1 cellular context compared by ENCODE assay signal in genomic region chr1:153990468-153991150, GRCh38.
TF ChIP-seq lines count a peak whose summit lies in the region.

Gene RPS27, plus strand, starts transcription at chr1:153990762. Its CDS starts 35 bp downstream, at chr1:153990797.

TF ChIP-seq in WTC11, 78 proteins besides CTCF, POLR2A, EP300 and RAD21 (continued from another document and continues in another):
- TF ChIP-seq ARID4B (CRISPR knock-in tag; IDR thresholded peaks at IDR 0.05; ENCODE audit: borderline replicate concordance): peak; percentile 94
- TF ChIP-seq SP1 (CRISPR knock-in tag; conservative IDR thresholded peaks at IDR 0.05): peak; percentile 42; the same call in 1 of the 2 replicates
- TF ChIP-seq ZNF317 (CRISPR knock-in tag; IDR thresholded peaks at IDR 0.05; ENCODE audit: borderline replicate concordance, low read depth): no peak
- 0 out of 2 replicates have a peak, but pooled peaks have one; percentile 21 for TF ChIP-seq NR1H2 (CRISPR knock-in tag; IDR thresholded peaks at IDR 0.05)
- no peak for TF ChIP-seq HMGA2 (CRISPR knock-in tag; IDR thresholded peaks at IDR 0.05)
- TF ChIP-seq ELF4 (CRISPR knock-in tag; IDR thresholded peaks at IDR 0.05; ENCODE audit: low read depth): no peak
- TF ChIP-seq JAZF1 (CRISPR knock-in tag; IDR thresholded peaks at IDR 0.05): no peak
- no peak for TF ChIP-seq ZNF219 (CRISPR knock-in tag; IDR thresholded peaks at IDR 0.05; ENCODE audit: borderline replicate concordance)
- TF ChIP-seq CDX4 (CRISPR knock-in tag; IDR thresholded peaks at IDR 0.05; ENCODE audit: borderline replicate concordance): no peak
- TF ChIP-seq FOXP4 (CRISPR knock-in tag; IDR thresholded peaks at IDR 0.05): 0 out of 2 replicates have a peak, but pooled peaks have one; percentile 20
- TF ChIP-seq RORB (CRISPR knock-in tag; IDR thresholded peaks at IDR 0.05): 0 out of 2 replicates have a peak, but pooled peaks have one; percentile 45
- 0 out of 2 replicates have a peak, but pooled peaks have one; percentile 56 for TF ChIP-seq NFE2L1 (CRISPR knock-in tag; IDR thresholded peaks at IDR 0.05)
- no peak for TF ChIP-seq ZNF281 (CRISPR knock-in tag; IDR thresholded peaks at IDR 0.05)
- TF ChIP-seq ATF6 (CRISPR knock-in tag; IDR thresholded peaks at IDR 0.05): no peak
- no peak for TF ChIP-seq EMX1 (CRISPR knock-in tag; IDR thresholded peaks at IDR 0.05)
- TF ChIP-seq, protein P1, sequence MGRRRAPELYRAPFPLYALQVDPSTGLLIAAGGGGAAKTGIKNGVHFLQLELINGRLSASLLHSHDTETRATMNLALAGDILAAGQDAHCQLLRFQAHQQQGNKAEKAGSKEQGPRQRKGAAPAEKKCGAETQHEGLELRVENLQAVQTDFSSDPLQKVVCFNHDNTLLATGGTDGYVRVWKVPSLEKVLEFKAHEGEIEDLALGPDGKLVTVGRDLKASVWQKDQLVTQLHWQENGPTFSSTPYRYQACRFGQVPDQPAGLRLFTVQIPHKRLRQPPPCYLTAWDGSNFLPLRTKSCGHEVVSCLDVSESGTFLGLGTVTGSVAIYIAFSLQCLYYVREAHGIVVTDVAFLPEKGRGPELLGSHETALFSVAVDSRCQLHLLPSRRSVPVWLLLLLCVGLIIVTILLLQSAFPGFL (CRISPR knock-in tag; IDR thresholded peaks at IDR 0.05; ENCODE audit: borderline replicate concordance): no peak
- no peak for TF ChIP-seq ZNF423 (CRISPR knock-in tag; IDR thresholded peaks at IDR 0.05)
- TF ChIP-seq, protein P2, sequence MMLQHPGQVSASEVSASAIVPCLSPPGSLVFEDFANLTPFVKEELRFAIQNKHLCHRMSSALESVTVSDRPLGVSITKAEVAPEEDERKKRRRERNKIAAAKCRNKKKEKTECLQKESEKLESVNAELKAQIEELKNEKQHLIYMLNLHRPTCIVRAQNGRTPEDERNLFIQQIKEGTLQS (CRISPR knock-in tag; conservative IDR thresholded peaks at IDR 0.05): 0 out of 2 replicates have a peak, but pooled peaks have one; percentile 51
- peak; percentile 78; the same call in 1 of the 2 replicates for TF ChIP-seq NFATC4 (CRISPR knock-in tag; IDR thresholded peaks at IDR 0.05)
- TF ChIP-seq, protein P3, sequence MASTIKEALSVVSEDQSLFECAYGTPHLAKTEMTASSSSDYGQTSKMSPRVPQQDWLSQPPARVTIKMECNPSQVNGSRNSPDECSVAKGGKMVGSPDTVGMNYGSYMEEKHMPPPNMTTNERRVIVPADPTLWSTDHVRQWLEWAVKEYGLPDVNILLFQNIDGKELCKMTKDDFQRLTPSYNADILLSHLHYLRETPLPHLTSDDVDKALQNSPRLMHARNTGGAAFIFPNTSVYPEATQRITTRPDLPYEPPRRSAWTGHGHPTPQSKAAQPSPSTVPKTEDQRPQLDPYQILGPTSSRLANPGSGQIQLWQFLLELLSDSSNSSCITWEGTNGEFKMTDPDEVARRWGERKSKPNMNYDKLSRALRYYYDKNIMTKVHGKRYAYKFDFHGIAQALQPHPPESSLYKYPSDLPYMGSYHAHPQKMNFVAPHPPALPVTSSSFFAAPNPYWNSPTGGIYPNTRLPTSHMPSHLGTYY (CRISPR knock-in tag; IDR thresholded peaks at IDR 0.05): no peak
- no peak for TF ChIP-seq E2F4 (CRISPR knock-in tag; IDR thresholded peaks at IDR 0.05; ENCODE audit: borderline replicate concordance, low read depth)
- TF ChIP-seq ZNF416 (CRISPR knock-in tag; IDR thresholded peaks at IDR 0.05): peak; percentile 72; the same call in 1 of the 2 replicates
- TF ChIP-seq ZNF138 (CRISPR knock-in tag; conservative IDR thresholded peaks at IDR 0.05): no peak
- TF ChIP-seq TCF7 (CRISPR knock-in tag; IDR thresholded peaks at IDR 0.05; ENCODE audit: low read depth): no peak
- TF ChIP-seq GABPB1 (CRISPR knock-in tag; IDR thresholded peaks at IDR 0.05): peak; percentile 93
- TF ChIP-seq, protein P4, sequence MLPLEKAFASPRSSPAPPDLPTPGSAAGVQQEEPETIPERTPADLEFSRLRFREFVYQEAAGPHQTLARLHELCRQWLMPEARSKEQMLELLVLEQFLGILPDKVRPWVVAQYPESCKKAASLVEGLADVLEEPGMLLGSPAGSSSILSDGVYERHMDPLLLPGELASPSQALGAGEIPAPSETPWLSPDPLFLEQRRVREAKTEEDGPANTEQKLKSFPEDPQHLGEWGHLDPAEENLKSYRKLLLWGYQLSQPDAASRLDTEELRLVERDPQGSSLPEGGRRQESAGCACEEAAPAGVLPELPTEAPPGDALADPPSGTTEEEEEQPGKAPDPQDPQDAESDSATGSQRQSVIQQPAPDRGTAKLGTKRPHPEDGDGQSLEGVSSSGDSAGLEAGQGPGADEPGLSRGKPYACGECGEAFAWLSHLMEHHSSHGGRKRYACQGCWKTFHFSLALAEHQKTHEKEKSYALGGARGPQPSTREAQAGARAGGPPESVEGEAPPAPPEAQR (CRISPR knock-in tag; IDR thresholded peaks at IDR 0.05): no peak
- no peak for TF ChIP-seq RELA (CRISPR knock-in tag; IDR thresholded peaks at IDR 0.05; ENCODE audit: borderline replicate concordance)
- TF ChIP-seq FOXJ3 (CRISPR knock-in tag; IDR thresholded peaks at IDR 0.05; ENCODE audit: borderline replicate concordance): no peak
- no peak for TF ChIP-seq ATF2 (CRISPR knock-in tag; IDR thresholded peaks at IDR 0.05; ENCODE audit: borderline replicate concordance, low read depth)
- 0 out of 2 replicates have a peak, but pooled peaks have one; percentile 67 for TF ChIP-seq MYBL2 (CRISPR knock-in tag; IDR thresholded peaks at IDR 0.05)
- TF ChIP-seq CBFB (CRISPR knock-in tag; IDR thresholded peaks at IDR 0.05; ENCODE audit: low read depth): peak; percentile 43; the same call in 1 of the 2 replicates
- peak; percentile 88 for TF ChIP-seq JUN (CRISPR knock-in tag; IDR thresholded peaks at IDR 0.05)
- no peak for TF ChIP-seq ZNF121 (CRISPR knock-in tag; IDR thresholded peaks at IDR 0.05)
- no peak for TF ChIP-seq SOX15 (CRISPR knock-in tag; IDR thresholded peaks at IDR 0.05)
- 0 out of 2 replicates have a peak, but pooled peaks have one; percentile 32 for TF ChIP-seq E2F1 (CRISPR knock-in tag; IDR thresholded peaks at IDR 0.05)
- 0 out of 2 replicates have a peak, but pooled peaks have one; percentile 55 for TF ChIP-seq SMAD4 (CRISPR knock-in tag; IDR thresholded peaks at IDR 0.05)
- no peak; the same call in 1 of the 2 replicates for TF ChIP-seq ZMAT4 (CRISPR knock-in tag; IDR thresholded peaks at IDR 0.05)
